ENCODE assay signal across 8 cellular contexts in genomic region chr1:87151500-87152421, GRCh38.
DNase-seq lines count a peak whose midpoint lies in the region; ATAC-seq and TF ChIP-seq lines count a peak whose summit lies in the region.

No MANE protein-coding gene starts in this region.

- no peak for TF ChIP-seq POLR2A in breast epithelium (IDR thresholded peaks at IDR 0.05)

- H3K9me3 Mint-ChIP-seq in MCF 10A (ENCODE audit: unreplicated experiment) = no peaks in the 10 kb centered on the region

- no peaks in the 10 kb centered on the region for H3K36me3 Mint-ChIP-seq in MCF 10A (ENCODE audit: insufficient read depth, unreplicated experiment)

- H3K4me1 ChIP-seq in breast epithelium = no peaks in the 10 kb centered on the region
- H3K4me1 ChIP-seq in liver (ENCODE audit: control insufficient read depth in 4 of 4, insufficient read depth in 4 of 4, low read length in 3 of 4) = peaks cover 0 to 11% (median 6%) of the 10 kb centered on the region in 4 donors

- no peaks in the 10 kb centered on the region for H3K27me3 Mint-ChIP-seq in MCF 10A (ENCODE audit: insufficient read depth, unreplicated experiment)

- H3K9ac ChIP-seq in liver (ENCODE audit: low read depth in 1 of 2, low read length in 2 of 2) = no peak overlapping the region

- H3K27ac ChIP-seq in breast epithelium (peak overlapping the region; percentile 30 to 81), liver (ENCODE audit: low read depth in 1 of 2, low read length in 2 of 2) (no peak overlapping the region)

- no peaks in the 10 kb centered on the region for H3K27me3 ChIP-seq in breast epithelium
- no peaks in the 10 kb centered on the region for H3K27me3 ChIP-seq in liver (ENCODE audit: control insufficient read depth in 4 of 4, insufficient read depth in 4 of 4, low read length in 3 of 4)

- peaks cover 7% of the 10 kb centered on the region for H3K4me1 Mint-ChIP-seq in MCF 10A (ENCODE audit: insufficient read depth, unreplicated experiment)

- ATAC-seq in HG03103 (IDR thresholded peaks at IDR 0.05; ENCODE audit: low read depth, unreplicated experiment) = peak; percentile 75

- intact Hi-C loops in breast epithelium (cut with DNase I; ENCODE audit: low total_unique reads) = no loop called here
- intact Hi-C loops in MCF 10A (cut with micrococcal nuclease) = loop anchor here (5.0 kb wide), 1 partner anchor 61 kb away; no protein-coding TSS in a partner anchor

- H3K4me3 ChIP-seq in breast epithelium = peak overlapping the region; percentile 14 to 52 (median 30)
- H3K4me3 ChIP-seq in choroid plexus epithelial cell (ENCODE audit: low read depth, low read length) = peak overlapping the region; percentile 53
- peak overlapping the region; percentile 11 to 47 (median 36) for H3K4me3 ChIP-seq in liver (ENCODE audit: low read depth in 1 of 3, low read length in 3 of 3)

- H3K27ac Mint-ChIP-seq in MCF 10A (ENCODE audit: low read depth, unreplicated experiment) = no peak overlapping the region

- TF ChIP-seq CTCF in breast epithelium (IDR thresholded peaks at IDR 0.05) (peak in 1 of 3 donors; percentile 24), MCF 10A (IDR thresholded peaks at IDR 0.05; ENCODE audit: unreplicated experiment) (no peak), choroid plexus epithelial cell (conservative IDR thresholded peaks at IDR 0.05; ENCODE audit: low read depth, low read length) (peak; percentile 60), liver (IDR thresholded peaks at IDR 0.05; ENCODE audit: low read depth, low read length, missing input control) (peak; percentile 21)

- BruUV-seq in MCF 10A (replicated peaks; lab: Mats Ljungman, UMichigan) = no TSS peak

- H3K36me3 ChIP-seq in breast epithelium = no peaks in the 10 kb centered on the region
- no peaks in the 10 kb centered on the region for H3K36me3 ChIP-seq in liver (ENCODE audit: control insufficient read depth in 4 of 4, insufficient read depth in 3 of 4, low read depth in 1 of 4, low read length in 3 of 4)

- WGBS in liver = 21% methylated on average over 45 of the region's 45 CpGs

- TF ChIP-seq RAD21 in liver (IDR thresholded peaks at IDR 0.05) = peak; percentile 64 to 69

- POLR2A ChIA-PET in MCF 10A (lab: Yijun Ruan, JAX) = no interaction called here

- no peaks in the 10 kb centered on the region for H3K9me3 ChIP-seq in breast epithelium
- no peaks in the 10 kb centered on the region for H3K9me3 ChIP-seq in liver (ENCODE audit: control insufficient read depth in 4 of 4, low read length in 3 of 4)

- no peak overlapping the region for H3K4me3 Mint-ChIP-seq in MCF 10A (ENCODE audit: unreplicated experiment)

- CTCF ChIA-PET in MCF 10A (lab: Yijun Ruan, JAX) = no interaction called here

- DNase-seq in breast epithelium (ENCODE audit: low spot score in 2 of 2) = no peak
- no peak for DNase-seq in MCF 10A (ENCODE audit: unreplicated experiment)
- DNase-seq in SIG-M5 treated with dmso at 0.1 percent for 504 hours (lab: John Stamatoyannopoulos, UW; ENCODE audit: unreplicated experiment) = peak; percentile 90
- DNase-seq in choroid plexus epithelial cell (ENCODE audit: low read depth) = peak; percentile 78
- DNase-seq in stimulated activated CD4-positive, alpha-beta T cell treated with anti-CD3 and anti-CD28 coated beads, Interleukin-4, amount 100 ng/mL, for 48 hours (ENCODE audit: low read depth in 2 of 2) = peak; percentile 30 to 34
- no peak for DNase-seq in NCI-H345 treated with DMSO at 0.1 percent for 48 hours (lab: John Stamatoyannopoulos, UW; ENCODE audit: unreplicated experiment)

TF ChIP-seq in liver, 16 proteins besides CTCF, POLR2A, EP300 and RAD21:
- TF ChIP-seq ZBTB33 (IDR thresholded peaks at IDR 0.05) = no peak
- TF ChIP-seq FOXA2 (IDR thresholded peaks at IDR 0.05) = no peak
- TF ChIP-seq NR2F2 (IDR thresholded peaks at IDR 0.05) = peak; percentile 11
- TF ChIP-seq HNF4G (IDR thresholded peaks at IDR 0.05) = no peak
- TF ChIP-seq, protein P1, sequence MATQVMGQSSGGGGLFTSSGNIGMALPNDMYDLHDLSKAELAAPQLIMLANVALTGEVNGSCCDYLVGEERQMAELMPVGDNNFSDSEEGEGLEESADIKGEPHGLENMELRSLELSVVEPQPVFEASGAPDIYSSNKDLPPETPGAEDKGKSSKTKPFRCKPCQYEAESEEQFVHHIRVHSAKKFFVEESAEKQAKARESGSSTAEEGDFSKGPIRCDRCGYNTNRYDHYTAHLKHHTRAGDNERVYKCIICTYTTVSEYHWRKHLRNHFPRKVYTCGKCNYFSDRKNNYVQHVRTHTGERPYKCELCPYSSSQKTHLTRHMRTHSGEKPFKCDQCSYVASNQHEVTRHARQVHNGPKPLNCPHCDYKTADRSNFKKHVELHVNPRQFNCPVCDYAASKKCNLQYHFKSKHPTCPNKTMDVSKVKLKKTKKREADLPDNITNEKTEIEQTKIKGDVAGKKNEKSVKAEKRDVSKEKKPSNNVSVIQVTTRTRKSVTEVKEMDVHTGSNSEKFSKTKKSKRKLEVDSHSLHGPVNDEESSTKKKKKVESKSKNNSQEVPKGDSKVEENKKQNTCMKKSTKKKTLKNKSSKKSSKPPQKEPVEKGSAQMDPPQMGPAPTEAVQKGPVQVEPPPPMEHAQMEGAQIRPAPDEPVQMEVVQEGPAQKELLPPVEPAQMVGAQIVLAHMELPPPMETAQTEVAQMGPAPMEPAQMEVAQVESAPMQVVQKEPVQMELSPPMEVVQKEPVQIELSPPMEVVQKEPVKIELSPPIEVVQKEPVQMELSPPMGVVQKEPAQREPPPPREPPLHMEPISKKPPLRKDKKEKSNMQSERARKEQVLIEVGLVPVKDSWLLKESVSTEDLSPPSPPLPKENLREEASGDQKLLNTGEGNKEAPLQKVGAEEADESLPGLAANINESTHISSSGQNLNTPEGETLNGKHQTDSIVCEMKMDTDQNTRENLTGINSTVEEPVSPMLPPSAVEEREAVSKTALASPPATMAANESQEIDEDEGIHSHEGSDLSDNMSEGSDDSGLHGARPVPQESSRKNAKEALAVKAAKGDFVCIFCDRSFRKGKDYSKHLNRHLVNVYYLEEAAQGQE (IDR thresholded peaks at IDR 0.05) = no peak
- no peak for TF ChIP-seq HNF4A (conservative IDR thresholded peaks at IDR 0.05)
- no peak for TF ChIP-seq ATF3 (IDR thresholded peaks at IDR 0.05)

Comparison
In these comparisons a context has a peak if more than half of its experiments do, and no peak if none do; other contexts are left out.
1. DNase-seq: peak in SIG-M5 treated with dmso at 0.1 percent for 504 hours (single experiment), choroid plexus epithelial cell (single experiment) and stimulated activated CD4-positive, alpha-beta T cell treated with anti-CD3 and anti-CD28 coated beads, Interleukin-4, amount 100 ng/mL, for 48 hours (2 of 2); none in breast epithelium (0 of 2), MCF 10A (single experiment) and NCI-H345 treated with DMSO at 0.1 percent for 48 hours (single experiment).
2. H3K27ac ChIP-seq: peak in breast epithelium (2 of 2); none in liver (0 of 2).
3. Peak in every context shown above with its lines, with median percentiles within 50 percentile points of each other: H3K4me3 ChIP-seq.